In genomic region chr2:159179696-159180095, GRCh38 we compare ENCODE assay signal across 2 cellular contexts.
TF ChIP-seq lines count a peak whose summit lies in the region.

No MANE protein-coding gene starts in this region.

TF ChIP-seq in SK-N-SH, 30 proteins besides CTCF, POLR2A, EP300 and RAD21 (continued from another document):
- TF ChIP-seq EZH2phosphoT487 (IDR thresholded peaks at IDR 0.05; ENCODE audit: borderline replicate concordance, low read depth): no peak
- no peak for TF ChIP-seq YY1 (IDR thresholded peaks at IDR 0.05; ENCODE audit: low read depth)
- no peak for TF ChIP-seq PBX3 (IDR thresholded peaks at IDR 0.05)
- no peak for TF ChIP-seq SMC3 (IDR thresholded peaks at IDR 0.05; ENCODE audit: low read depth, low read length)
- TF ChIP-seq FOXJ3 (CRISPR knock-in tag; IDR thresholded peaks at IDR 0.05): no peak
- no peak for TF ChIP-seq GATA2 (CRISPR knock-in tag; IDR thresholded peaks at IDR 0.05)
- no peak for TF ChIP-seq JUND (IDR thresholded peaks at IDR 0.05)
- TF ChIP-seq REST (IDR thresholded peaks at IDR 0.05; ENCODE audit: low read depth, low read length): no peak
- TF ChIP-seq MEF2A (IDR thresholded peaks at IDR 0.05; ENCODE audit: borderline replicate concordance, low read depth): no peak
- no peak for TF ChIP-seq RCOR1 (IDR thresholded peaks at IDR 0.05; ENCODE audit: low read length)
- TF ChIP-seq FOSL2 (IDR thresholded peaks at IDR 0.05; ENCODE audit: borderline replicate concordance, low read depth): no peak

TF ChIP-seq in SK-N-SH treated with all-trans-retinoic acid at 6 μM for 48 hours, 23 proteins besides CTCF, POLR2A, EP300 and RAD21 (continued from another document):
- TF ChIP-seq POU6F1 (CRISPR knock-in tag; IDR thresholded peaks at IDR 0.05; ENCODE audit: borderline replicate concordance, low read depth) (no peak), PPARA (CRISPR knock-in tag; IDR thresholded peaks at IDR 0.05; ENCODE audit: borderline replicate concordance) (no peak), GLIS3 (CRISPR knock-in tag; IDR thresholded peaks at IDR 0.05) (no peak), ZFP30 (CRISPR knock-in tag; IDR thresholded peaks at IDR 0.05) (no peak), ARNTL (CRISPR knock-in tag; IDR thresholded peaks at IDR 0.05; ENCODE audit: borderline replicate concordance, low read depth) (no peak), CREB5 (CRISPR knock-in tag; IDR thresholded peaks at IDR 0.05; ENCODE audit: low read depth) (no peak), CSRNP3 (CRISPR knock-in tag; IDR thresholded peaks at IDR 0.05) (no peak), TCF4 (CRISPR knock-in tag; IDR thresholded peaks at IDR 0.05; ENCODE audit: borderline replicate concordance) (no peak), BACH2 (CRISPR knock-in tag; IDR thresholded peaks at IDR 0.05; ENCODE audit: borderline replicate concordance) (no peak), ZNF8 (CRISPR knock-in tag; IDR thresholded peaks at IDR 0.05) (no peak), ZC3H10 (CRISPR knock-in tag; IDR thresholded peaks at IDR 0.05) (no peak), CSDC2 (CRISPR knock-in tag; IDR thresholded peaks at IDR 0.05) (no peak), ZFP3 (CRISPR knock-in tag; IDR thresholded peaks at IDR 0.05) (no peak), TSHZ2 (CRISPR knock-in tag; IDR thresholded peaks at IDR 0.05) (no peak), ZNF70 (CRISPR knock-in tag; IDR thresholded peaks at IDR 0.05) (no peak)
TF ChIP-seq in SK-N-SH treated with all-trans-retinoic acid at 6 μM for 48 hours: peak in this region for 0.
